8 cellular contexts compared by ENCODE assay signal in genomic region chr2:159797468-159798375, GRCh38. TPM values are rescaled to one million over a fixed set of nuclear protein-coding genes. Genes with fewer than 3 reads are reported as not detected.
DNase-seq lines count a peak whose midpoint lies in the region; ATAC-seq and TF ChIP-seq lines count a peak whose summit lies in the region.

CD302 (minus strand) TSS chr2:159798208; CDS start chr2:159798198, 10 bp downstream.

- H3K27ac ChIP-seq in foreskin keratinocyte (no peak within 1 kb of the TSS), neural cell (ENCODE audit: low read length) (no peak within 1 kb of the TSS), thoracic aorta (peak within 1 kb of the TSS; percentile 82 to 91)

- ATAC-seq in foreskin keratinocyte (peak; percentile 86), thoracic aorta (ENCODE audit: insufficient number of reproducible peaks, low FRiP score, low read depth) (peak; percentile 45)

- no peak for TF ChIP-seq EP300 in neural cell (conservative IDR thresholded peaks at IDR 0.05; ENCODE audit: poor library complexity, severe bottlenecking)

- H3K79me2 ChIP-seq in neural cell (replicated peaks; ENCODE audit: insufficient read depth, low read length), result no peaks in the 10 kb centered on the region

- no peak within 1 kb of the TSS for H2AFZ ChIP-seq in neural cell (ENCODE audit: low read depth, low read length)

- no peak for TF ChIP-seq RAD21 in neural cell (conservative IDR thresholded peaks at IDR 0.05)

- H3K4me2 ChIP-seq in neural cell (ENCODE audit: low read length), result no peak within 1 kb of the TSS

- H3K9me3 ChIP-seq in neural cell (ENCODE audit: low read length), result no peaks in the 10 kb centered on the region
- no peaks in the 10 kb centered on the region for H3K9me3 ChIP-seq in thoracic aorta

- no peak within 1 kb of the TSS for H3K27ac Mint-ChIP-seq in activated T-helper 2 cell treated with anti-CD3 and anti-CD28 coated beads, Interferon-gamma antibody, Interleukin-2, Interleukin-4, amounts not matched to agents 10 μg/mL and 5 μg/mL and 100 μg/mL, durations not matched to agents 14 hours and 24 hours and 36 hours

- H4K20me1 ChIP-seq in neural cell (ENCODE audit: insufficient read depth), result no peaks in the 10 kb centered on the region

- H3K27me3 ChIP-seq in foreskin keratinocyte (peaks cover 50% of the 10 kb centered on the region), neural cell (ENCODE audit: insufficient read depth, low read depth, low read length) (peaks cover 40% of the 10 kb centered on the region), thoracic aorta (replicated peaks; ENCODE audit: insufficient read depth) (no peaks in the 10 kb centered on the region)

- intact Hi-C loops in activated T-helper 2 cell treated with anti-CD3 and anti-CD28 coated beads, Interferon-gamma antibody, Interleukin-2, Interleukin-4, amounts not matched to agents 10 μg/mL and 5 μg/mL and 100 μg/mL, durations not matched to agents 14 hours and 24 hours and 36 hours (cut with micrococcal nuclease), result no loop called here

- H3K9ac ChIP-seq in neural cell (ENCODE audit: low read length), result no peak within 1 kb of the TSS

- no peaks in the 10 kb centered on the region for H3K4me1 ChIP-seq in foreskin keratinocyte
- H3K4me1 ChIP-seq in thoracic aorta (ENCODE audit: control insufficient read depth in 1 of 2, low read depth in 2 of 2), result peaks cover 15 to 33% of the 10 kb centered on the region in 2 donors

- DNase-seq in NCI-H1417 (lab: John Stamatoyannopoulos, UW) (peak in 2 of 3 experiments; percentile 19 to 32), NCI-H1417 treated with DMSO at 0.1 percent for 48 hours (lab: John Stamatoyannopoulos, UW) (no peak), HFF-Myc (ENCODE audit: extremely low read depth, low read depth) (no peak), NCI-H774 (lab: John Stamatoyannopoulos, UW) (peak; percentile 42), foreskin keratinocyte (no peak), thoracic aorta (ENCODE audit: low spot score) (peak; percentile 9)
- DNase-seq in activated T-helper 2 cell treated with anti-CD3 and anti-CD28 coated beads, Interferon-gamma antibody, Interleukin-2, Interleukin-4, amounts not matched to agents 10 μg/mL and 5 μg/mL and 100 μg/mL, durations not matched to agents 14 hours and 24 hours and 36 hours (ENCODE audit: low spot score), result no peak

- H3K36me3 Mint-ChIP-seq in activated T-helper 2 cell treated with anti-CD3 and anti-CD28 coated beads, Interferon-gamma antibody, Interleukin-2, Interleukin-4, amounts not matched to agents 10 μg/mL and 5 μg/mL and 100 μg/mL, durations not matched to agents 14 hours and 24 hours and 36 hours (ENCODE audit: low read depth), result peaks cover 9% of the 10 kb centered on the region

- peak within 1 kb of the TSS; percentile 87 for H3K4me3 ChIP-seq in HFF-Myc (replicated peaks; ENCODE audit: low read depth, low read length)
- H3K4me3 ChIP-seq in neural cell (ENCODE audit: low read length), result peak within 1 kb of the TSS; percentile 51
- H3K4me3 ChIP-seq in thoracic aorta, result peak within 1 kb of the TSS; percentile 98

- peaks cover 52% of the 10 kb centered on the region for H3K27me3 Mint-ChIP-seq in activated T-helper 2 cell treated with anti-CD3 and anti-CD28 coated beads, Interferon-gamma antibody, Interleukin-2, Interleukin-4, amounts not matched to agents 10 μg/mL and 5 μg/mL and 100 μg/mL, durations not matched to agents 14 hours and 24 hours and 36 hours (ENCODE audit: low read depth)

- TF ChIP-seq CTCF in HFF-Myc (IDR thresholded peaks at IDR 0.05; ENCODE audit: low read depth, low read length, missing control alignments) (no peak), foreskin keratinocyte (conservative IDR thresholded peaks at IDR 0.05) (no peak), neural cell (IDR thresholded peaks at IDR 0.05; ENCODE audit: poor library complexity, severe bottlenecking) (no peak), thoracic aorta (IDR thresholded peaks at IDR 0.05) (no peak)

- H3K4me3 Mint-ChIP-seq in activated T-helper 2 cell treated with anti-CD3 and anti-CD28 coated beads, Interferon-gamma antibody, Interleukin-2, Interleukin-4, amounts not matched to agents 10 μg/mL and 5 μg/mL and 100 μg/mL, durations not matched to agents 14 hours and 24 hours and 36 hours (ENCODE audit: low read depth), result peak within 1 kb of the TSS; percentile 62

- no peaks in the 10 kb centered on the region for H3K9me2 ChIP-seq in neural cell (ENCODE audit: insufficient read depth, low read length)

- no peaks in the 10 kb centered on the region for H3F3A ChIP-seq in neural cell (ENCODE audit: insufficient read depth, low read length, poor library complexity, severe bottlenecking)

- no peaks in the 10 kb centered on the region for H3K36me3 ChIP-seq in neural cell (ENCODE audit: insufficient read depth, low read length)
- H3K36me3 ChIP-seq in thoracic aorta, result no peaks in the 10 kb centered on the region

- H3K4me1 Mint-ChIP-seq in activated T-helper 2 cell treated with anti-CD3 and anti-CD28 coated beads, Interferon-gamma antibody, Interleukin-2, Interleukin-4, amounts not matched to agents 10 μg/mL and 5 μg/mL and 100 μg/mL, durations not matched to agents 14 hours and 24 hours and 36 hours (ENCODE audit: low read depth), result peaks cover 8% of the 10 kb centered on the region

- no peaks in the 10 kb centered on the region for H3K9me3 Mint-ChIP-seq in activated T-helper 2 cell treated with anti-CD3 and anti-CD28 coated beads, Interferon-gamma antibody, Interleukin-2, Interleukin-4, amounts not matched to agents 10 μg/mL and 5 μg/mL and 100 μg/mL, durations not matched to agents 14 hours and 24 hours and 36 hours

TF ChIP-seq in neural cell, 6 proteins besides CTCF, POLR2A, EP300 and RAD21:
- TF ChIP-seq POLR2AphosphoS5 (IDR thresholded peaks at IDR 0.05), result peak; percentile 11
- TF ChIP-seq SMC3 (conservative IDR thresholded peaks at IDR 0.05; ENCODE audit: poor library complexity), result no peak

RNA-seq across cellular contexts. Expression of gene CD302, which starts in this region (rescaled TPM):
- total RNA-seq in activated T-helper 2 cell treated with anti-CD3 and anti-CD28 coated beads, Interferon-gamma antibody, Interleukin-2, Interleukin-4, amounts not matched to agents 10 μg/mL and 5 μg/mL and 100 μg/mL, durations not matched to agents 14 hours and 24 hours and 36 hours, result 1.1 and 1.5 TPM in 2 replicates
- total RNA-seq in foreskin keratinocyte (1.2 and 1.3 TPM in 2 replicates), thoracic aorta (100 to 1,000 TPM; 110 to 115 TPM)
- polyA plus RNA-seq in foreskin keratinocyte (0.52 and 0.60 TPM in 2 replicates), neural cell (not detected in 2 replicates)
- polyA minus RNA-seq in neural cell, result not detected in 2 replicates

Comparison
In these comparisons a context has a peak if more than half of its experiments do, and no peak if none do; other contexts are left out.
1. RNA of gene CD302 (total RNA-seq): 110 to 115 TPM in thoracic aorta; 1.2 to 1.3 TPM in foreskin keratinocyte and 1.1 to 1.5 TPM in activated T-helper 2 cell treated with anti-CD3 and anti-CD28 coated beads, Interferon-gamma antibody, Interleukin-2, Interleukin-4, amounts not matched to agents 10 μg/mL and 5 μg/mL and 100 μg/mL, durations not matched to agents 14 hours and 24 hours and 36 hours; every median in the first group is over 10 times any median in the second.
2. DNase-seq: peak in NCI-H1417 (2 of 3), NCI-H774 (single experiment) and thoracic aorta (single experiment); none in NCI-H1417 treated with DMSO at 0.1 percent for 48 hours (single experiment), HFF-Myc (single experiment), activated T-helper 2 cell treated with anti-CD3 and anti-CD28 coated beads, Interferon-gamma antibody, Interleukin-2, Interleukin-4, amounts not matched to agents 10 μg/mL and 5 μg/mL and 100 μg/mL, durations not matched to agents 14 hours and 24 hours and 36 hours (single experiment) and foreskin keratinocyte (0 of 2).
3. H3K27ac ChIP-seq: peak in thoracic aorta (2 of 2); none in foreskin keratinocyte (single experiment) and neural cell (single experiment).
4. Peak in every context shown above with its lines, with median percentiles within 50 percentile points of each other: H3K4me3 ChIP-seq.